19 cellular contexts compared by ENCODE assay signal in genomic region chr11:106854429-106854828, GRCh38.
"Had no signal": no experiment of that assay in that cellular context is flagged by ENCODE, and none has a peak within 500 bp of the region (broad histone marks: within the 10 kb centered on the region; RNA-seq: fewer than 3 reads in every experiment).

No MANE protein-coding gene starts in this region.

- H3K27ac ChIP-seq: epithelial cell of prostate, esophagus squamous epithelium, gastroesophageal sphincter, hepatocyte, right atrium auricular region, tibial artery had no signal

- H3K4me1 ChIP-seq: esophagus squamous epithelium, gastroesophageal sphincter, right atrium auricular region, tibial artery had no signal

- H3K27ac Mint-ChIP-seq: dendritic cell treated with granulocyte-macrophage colony-stimulating factor and Interleukin-4, amounts not matched to agents 40 ng/mL and 50 ng/mL, for 4 days; effector memory CD8-positive, alpha-beta T cell; stimulated activated memory B cell treated with anti-CD40 and anti-IgM and Interleukin-4, amounts not matched to agents 10 μg/mL and 1 μg/mL and 100 μg/mL, for 72 hours; stimulated activated naive CD8-positive, alpha-beta T cell treated with anti-CD3 and anti-CD28 coated beads, Interleukin-15, Interleukin-2, amounts not matched to agents 100 ng/mL and 50 ng/mL, for 24 hours had no signal

- H3K4me3 ChIP-seq: esophagus squamous epithelium, gastroesophageal sphincter, hepatocyte, right atrium auricular region, tibial artery had no signal

- FAIRE-seq: small intestine had no signal

- DNase-seq: effector memory CD8-positive, alpha-beta T cell; esophagus squamous epithelium; foreskin fibroblast; head of caudate nucleus; kidney glomerular epithelial cell; mammary epithelial cell; naive thymus-derived CD4-positive, alpha-beta T cell; small intestine; stimulated activated CD4-positive, alpha-beta T cell treated with anti-CD3 and anti-CD28 coated beads, Interleukin-2, amount 100 ng/mL, for 48 hours had no signal

- ATAC-seq: effector memory CD8-positive, alpha-beta T cell; gastroesophageal sphincter; naive thymus-derived CD4-positive, alpha-beta T cell; stimulated activated memory B cell treated with anti-CD40 and anti-IgM and Interleukin-4, amounts not matched to agents 10 μg/mL and 1 μg/mL and 100 μg/mL, for 72 hours had no signal

- H3K4me3 Mint-ChIP-seq: central memory CD8-positive, alpha-beta T cell; dendritic cell treated with granulocyte-macrophage colony-stimulating factor and Interleukin-4, amounts not matched to agents 40 ng/mL and 50 ng/mL, for 4 days; effector memory CD8-positive, alpha-beta T cell; naive thymus-derived CD4-positive, alpha-beta T cell; neural crest cell; stimulated activated memory B cell treated with anti-CD40 and anti-IgM and Interleukin-4, amounts not matched to agents 10 μg/mL and 1 μg/mL and 100 μg/mL, for 72 hours; stimulated activated naive CD8-positive, alpha-beta T cell treated with anti-CD3 and anti-CD28 coated beads, Interleukin-15, Interleukin-2, amounts not matched to agents 100 ng/mL and 50 ng/mL, for 24 hours had no signal

- H3K27me3 ChIP-seq: esophagus squamous epithelium, gastroesophageal sphincter, hepatocyte, right atrium auricular region, tibial artery had no signal

- H3K36me3 ChIP-seq: esophagus squamous epithelium, gastroesophageal sphincter, right atrium auricular region, tibial artery had no signal

- H3K36me3 Mint-ChIP-seq: naive thymus-derived CD4-positive, alpha-beta T cell; stimulated activated memory B cell treated with anti-CD40 and anti-IgM and Interleukin-4, amounts not matched to agents 10 μg/mL and 1 μg/mL and 100 μg/mL, for 72 hours had no signal

- H3K27me3 Mint-ChIP-seq: central memory CD8-positive, alpha-beta T cell; dendritic cell treated with granulocyte-macrophage colony-stimulating factor and Interleukin-4, amounts not matched to agents 40 ng/mL and 50 ng/mL, for 4 days; effector memory CD8-positive, alpha-beta T cell; naive thymus-derived CD4-positive, alpha-beta T cell; stimulated activated memory B cell treated with anti-CD40 and anti-IgM and Interleukin-4, amounts not matched to agents 10 μg/mL and 1 μg/mL and 100 μg/mL, for 72 hours; stimulated activated naive CD8-positive, alpha-beta T cell treated with anti-CD3 and anti-CD28 coated beads, Interleukin-15, Interleukin-2, amounts not matched to agents 100 ng/mL and 50 ng/mL, for 24 hours had no signal

- H3K4me1 Mint-ChIP-seq: central memory CD8-positive, alpha-beta T cell; naive thymus-derived CD4-positive, alpha-beta T cell; stimulated activated memory B cell treated with anti-CD40 and anti-IgM and Interleukin-4, amounts not matched to agents 10 μg/mL and 1 μg/mL and 100 μg/mL, for 72 hours had no signal

- H3K9me3 ChIP-seq: esophagus squamous epithelium, tibial artery had no signal
